ENCODE assay signal across 10 cellular contexts in the genomic region with DNA sequence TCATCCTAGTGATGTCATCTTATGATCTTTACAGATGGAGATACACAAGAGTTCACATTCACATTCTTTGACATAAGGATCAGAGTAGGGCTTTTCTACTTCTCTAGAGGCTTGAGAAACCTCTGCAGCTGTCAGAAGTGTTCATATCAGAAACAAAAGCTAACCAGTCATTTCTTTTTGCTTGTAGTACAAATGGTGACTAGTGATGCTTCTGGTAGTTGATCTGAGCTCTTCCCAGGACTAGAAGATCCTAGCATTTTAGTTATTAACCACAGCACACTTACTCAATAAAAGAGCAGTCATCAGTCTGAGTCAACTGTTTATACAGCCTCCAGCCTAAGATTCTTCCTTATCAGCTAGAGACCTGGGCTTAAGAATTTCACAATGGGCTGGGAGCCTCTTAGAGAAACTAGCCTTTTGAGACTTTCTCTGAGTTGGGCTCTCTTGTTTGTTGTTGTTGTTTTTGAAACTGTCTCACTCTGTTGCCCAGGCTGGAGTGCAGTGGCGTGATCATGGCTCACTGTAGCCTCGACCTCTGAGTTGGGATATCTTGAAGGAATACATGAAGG.
DNase-seq lines count a peak whose midpoint lies in the region; ATAC-seq, FAIRE-seq and TF ChIP-seq lines count a peak whose summit lies in the region.
"Had no signal": no experiment of that assay in that cellular context is flagged by ENCODE, and none has a peak within 500 bp of the region (broad histone marks: within the 10 kb centered on the region; RNA-seq: fewer than 3 reads in every experiment).

No MANE protein-coding gene starts in this region.

- TF ChIP-seq CTCF in Caco-2 (IDR thresholded peaks at IDR 0.05; ENCODE audit: insufficient read depth in 1 of 2, low read depth in 1 of 2, low read length in 1 of 2, severe bottlenecking in 1 of 2, unreplicated experiment in 1 of 2) (no peak), D721Med (IDR thresholded peaks at IDR 0.05; ENCODE audit: insufficient read depth, missing control alignments) (no peak), testis (IDR thresholded peaks at IDR 0.05) (no peak)

- H3K4me1 Mint-ChIP-seq in Caco-2 (ENCODE audit: low read depth, unreplicated experiment), result no peaks in the 10 kb centered on the region

- 92 to 100% methylated on average over 2 of the region's 2 CpGs for WGBS in testis, 2 donors

- H3K9ac ChIP-seq in adipocyte (ENCODE audit: low read length) (peak overlapping the region; percentile 45), mucosa of rectum (ENCODE audit: low read depth in 1 of 2, low read length in 2 of 2) (no peak overlapping the region)

- peak overlapping the region; percentile 36 for H3K27ac Mint-ChIP-seq in Caco-2 (ENCODE audit: unreplicated experiment)
- H3K27ac Mint-ChIP-seq: T-helper 1 cell treated with Interleukin-12 subunit alpha and Interleukin-12 subunit beta and Interleukin-4 antibody, amounts not matched to agents 30 μg/mL and 1 μg/mL, for 36 hours had no signal

- ATAC-seq in HG03342 (IDR thresholded peaks at IDR 0.05; ENCODE audit: unreplicated experiment), result peak; percentile 51

- no peaks in the 10 kb centered on the region for H3K27me3 Mint-ChIP-seq in Caco-2 (ENCODE audit: insufficient read depth, unreplicated experiment)

- TF ChIP-seq POLR2A in testis (IDR thresholded peaks at IDR 0.05), result no peak

- no peak overlapping the region for H3K4me3 Mint-ChIP-seq in Caco-2 (ENCODE audit: unreplicated experiment)
- H3K4me3 Mint-ChIP-seq: T-helper 1 cell treated with Interleukin-12 subunit alpha and Interleukin-12 subunit beta and Interleukin-4 antibody, amounts not matched to agents 30 μg/mL and 1 μg/mL, for 36 hours had no signal

- FAIRE-seq in D721Med (lab: Jason Lieb, UNC), result no peak

- peaks cover 23% of the 10 kb centered on the region for H3K4me1 ChIP-seq in Caco-2
- peaks cover 27% of the 10 kb centered on the region for H3K4me1 ChIP-seq in adipocyte (ENCODE audit: control insufficient read depth, insufficient read depth, low read length)
- no peaks in the 10 kb centered on the region for H3K4me1 ChIP-seq in mucosa of rectum (ENCODE audit: control insufficient read depth in 2 of 2, insufficient read depth in 2 of 2, low read length in 2 of 2)
- H3K4me1 ChIP-seq in testis, result no peaks in the 10 kb centered on the region

- CTCF ChIA-PET in Caco-2 (lab: Charles Lee), result interaction anchor here (1.1 kb wide), 1 partner anchor 172 kb away, joined by 3 read pairs; no protein-coding TSS in a partner anchor

- no peaks in the 10 kb centered on the region for H3K9me3 ChIP-seq in Caco-2
- H3K9me3 ChIP-seq in adipocyte (ENCODE audit: control insufficient read depth, low read length), result no peaks in the 10 kb centered on the region
- no peaks in the 10 kb centered on the region for H3K9me3 ChIP-seq in mucosa of rectum (ENCODE audit: control insufficient read depth in 2 of 2, low read length in 2 of 2)
- no peaks in the 10 kb centered on the region for H3K9me3 ChIP-seq in testis

- H3K9me3 Mint-ChIP-seq in Caco-2 (ENCODE audit: unreplicated experiment), result no peaks in the 10 kb centered on the region
- H3K9me3 Mint-ChIP-seq: T-helper 1 cell treated with Interleukin-12 subunit alpha and Interleukin-12 subunit beta and Interleukin-4 antibody, amounts not matched to agents 30 μg/mL and 1 μg/mL, for 36 hours had no signal

- DNase-seq in Caco-2 (peak in 1 of 2 experiments; percentile 33), adipocyte (ENCODE audit: low read depth) (peak; percentile 75), D721Med (ENCODE audit: insufficient read length, low spot score) (no peak), NCI-H2029 treated with DMSO at 0.1 percent for 48 hours (lab: John Stamatoyannopoulos, UW) (no peak), testis (no peak)
- DNase-seq in activated CD4-positive, CD25-positive, alpha-beta regulatory T cell treated with anti-CD3 and anti-CD28 coated beads, Interleukin-2, amount 50 U/mL, for 72 hours, result no peak
- DNase-seq: left cardiac atrium had no signal

- H3K27ac ChIP-seq in mucosa of rectum (ENCODE audit: low read depth in 2 of 2, low read length in 2 of 2) (peak overlapping the region; percentile 7 to 49), testis (no peak overlapping the region)

- no peaks in the 10 kb centered on the region for H3K36me3 Mint-ChIP-seq in Caco-2 (ENCODE audit: insufficient read depth, unreplicated experiment)

- intact Hi-C loops in Caco-2 (cut with micrococcal nuclease; ENCODE audit: unreplicated experiment), result loop anchor here (1.0 to 5.0 kb wide), 2 partner anchors 36 to 50 kb away; no protein-coding TSS in a partner anchor
- intact Hi-C loops in testis (cut with DNase I; ENCODE audit: low total_unique reads), result no loop called here

- BruUV-seq in Caco-2 (replicated peaks; lab: Mats Ljungman, UMichigan), result no TSS peak

- H3K36me3 ChIP-seq in Caco-2 (ENCODE audit: control insufficient read depth, insufficient read depth, low read length), result no peaks in the 10 kb centered on the region
- H3K36me3 ChIP-seq in adipocyte (ENCODE audit: control insufficient read depth, insufficient read depth, low read length, severe bottlenecking), result no peaks in the 10 kb centered on the region
- H3K36me3 ChIP-seq in mucosa of rectum (ENCODE audit: control insufficient read depth in 2 of 2, insufficient read depth in 2 of 2, low read length in 2 of 2), result no peaks in the 10 kb centered on the region
- no peaks in the 10 kb centered on the region for H3K36me3 ChIP-seq in testis (ENCODE audit: low read depth, missing control alignments)

- H3K27me3 ChIP-seq in Caco-2 (replicated peaks; ENCODE audit: control insufficient read depth, insufficient read depth, low read length) (no peaks in the 10 kb centered on the region), adipocyte (replicated peaks; ENCODE audit: control insufficient read depth, insufficient read depth, low read length) (peaks cover 3% of the 10 kb centered on the region), mucosa of rectum (ENCODE audit: control insufficient read depth in 2 of 2, insufficient read depth in 2 of 2, low read length in 2 of 2) (no peaks in the 10 kb centered on the region), testis (no peaks in the 10 kb centered on the region)

- no peak overlapping the region for H3K4me3 ChIP-seq in Caco-2 (ENCODE audit: low read depth, low read length)
- no peak overlapping the region for H3K4me3 ChIP-seq in adipocyte (ENCODE audit: low read length)
- H3K4me3 ChIP-seq in mucosa of rectum (ENCODE audit: low read length in 2 of 2), result no peak overlapping the region
- H3K4me3 ChIP-seq in testis, result no peak overlapping the region

- POLR2A ChIA-PET in Caco-2 (lab: Charles Lee), result no interaction called here

Comparison
In these comparisons a context has a peak if more than half of its experiments do, and no peak if none do; other contexts are left out.
1. H3K27ac ChIP-seq: peak in mucosa of rectum (2 of 2); none in testis (0 of 2).